Comparison of ENCODE assay signal across 1 cellular context in genomic region chrX:109822861-109823260, GRCh38.
TF ChIP-seq lines count a peak whose summit lies in the region.

No MANE protein-coding gene starts in this region.

TF ChIP-seq in HepG2, 621 proteins besides CTCF, POLR2A, EP300 and RAD21 (continued from another document and continues in another):
- peak; percentile 71 for TF ChIP-seq MNT (IDR thresholded peaks at IDR 0.05)
- no peak for TF ChIP-seq FOXA1 (IDR thresholded peaks at IDR 0.05)
- no peak; the same call in 1 of the 2 replicates for TF ChIP-seq FOXA1 (CRISPR knock-in tag; IDR thresholded peaks at IDR 0.05)
- TF ChIP-seq ZNF670 (CRISPR knock-in tag; IDR thresholded peaks at IDR 0.05; ENCODE audit: borderline replicate concordance): 0 out of 2 replicates have a peak, but pooled peaks have one; percentile 37
- peak; percentile 42; the same call in 1 of the 2 replicates for TF ChIP-seq ZFX (CRISPR knock-in tag; IDR thresholded peaks at IDR 0.05; ENCODE audit: low read depth)
- TF ChIP-seq ZBTB42 (CRISPR knock-in tag; IDR thresholded peaks at IDR 0.05): no peak
- TF ChIP-seq ZNF776 (CRISPR knock-in tag; IDR thresholded peaks at IDR 0.05): no peak
- TF ChIP-seq TCF7 (IDR thresholded peaks at IDR 0.05; ENCODE audit: low read depth): peak; percentile 83
- TF ChIP-seq FOXA3 (CRISPR knock-in tag; IDR thresholded peaks at IDR 0.05): peak; percentile 77
- peak; percentile 23; the same call in 1 of the 2 replicates for TF ChIP-seq RXRB (CRISPR knock-in tag; IDR thresholded peaks at IDR 0.05; ENCODE audit: borderline replicate concordance)
- TF ChIP-seq AGO2 (optimal IDR thresholded peaks at IDR 0.05; ENCODE audit: low read depth, low read length): no peak
- no peak for TF ChIP-seq NR3C1 (CRISPR knock-in tag; IDR thresholded peaks at IDR 0.05)
- TF ChIP-seq SALL1 (CRISPR knock-in tag; IDR thresholded peaks at IDR 0.05): peak; percentile 87
- TF ChIP-seq RNF2 (conservative IDR thresholded peaks at IDR 0.05; ENCODE audit: low read depth): no peak
- TF ChIP-seq SAP130 (CRISPR knock-in tag; IDR thresholded peaks at IDR 0.05; ENCODE audit: low read depth): peak; percentile 53; the same call in 1 of the 2 replicates
- no peak for TF ChIP-seq FOXP1 (IDR thresholded peaks at IDR 0.05)
- TF ChIP-seq FOXP1 (CRISPR knock-in tag; IDR thresholded peaks at IDR 0.05): peak; percentile 58; the same call in 1 of the 2 replicates
- TF ChIP-seq DBP (CRISPR knock-in tag; IDR thresholded peaks at IDR 0.05; ENCODE audit: not compliant biosample characterization): no peak
- no peak for TF ChIP-seq BRD4 (CRISPR knock-in tag; IDR thresholded peaks at IDR 0.05)
- TF ChIP-seq TEAD3 (CRISPR knock-in tag; optimal IDR thresholded peaks at IDR 0.05; ENCODE audit: borderline replicate concordance): peak; percentile 21
- TF ChIP-seq, protein P1, sequence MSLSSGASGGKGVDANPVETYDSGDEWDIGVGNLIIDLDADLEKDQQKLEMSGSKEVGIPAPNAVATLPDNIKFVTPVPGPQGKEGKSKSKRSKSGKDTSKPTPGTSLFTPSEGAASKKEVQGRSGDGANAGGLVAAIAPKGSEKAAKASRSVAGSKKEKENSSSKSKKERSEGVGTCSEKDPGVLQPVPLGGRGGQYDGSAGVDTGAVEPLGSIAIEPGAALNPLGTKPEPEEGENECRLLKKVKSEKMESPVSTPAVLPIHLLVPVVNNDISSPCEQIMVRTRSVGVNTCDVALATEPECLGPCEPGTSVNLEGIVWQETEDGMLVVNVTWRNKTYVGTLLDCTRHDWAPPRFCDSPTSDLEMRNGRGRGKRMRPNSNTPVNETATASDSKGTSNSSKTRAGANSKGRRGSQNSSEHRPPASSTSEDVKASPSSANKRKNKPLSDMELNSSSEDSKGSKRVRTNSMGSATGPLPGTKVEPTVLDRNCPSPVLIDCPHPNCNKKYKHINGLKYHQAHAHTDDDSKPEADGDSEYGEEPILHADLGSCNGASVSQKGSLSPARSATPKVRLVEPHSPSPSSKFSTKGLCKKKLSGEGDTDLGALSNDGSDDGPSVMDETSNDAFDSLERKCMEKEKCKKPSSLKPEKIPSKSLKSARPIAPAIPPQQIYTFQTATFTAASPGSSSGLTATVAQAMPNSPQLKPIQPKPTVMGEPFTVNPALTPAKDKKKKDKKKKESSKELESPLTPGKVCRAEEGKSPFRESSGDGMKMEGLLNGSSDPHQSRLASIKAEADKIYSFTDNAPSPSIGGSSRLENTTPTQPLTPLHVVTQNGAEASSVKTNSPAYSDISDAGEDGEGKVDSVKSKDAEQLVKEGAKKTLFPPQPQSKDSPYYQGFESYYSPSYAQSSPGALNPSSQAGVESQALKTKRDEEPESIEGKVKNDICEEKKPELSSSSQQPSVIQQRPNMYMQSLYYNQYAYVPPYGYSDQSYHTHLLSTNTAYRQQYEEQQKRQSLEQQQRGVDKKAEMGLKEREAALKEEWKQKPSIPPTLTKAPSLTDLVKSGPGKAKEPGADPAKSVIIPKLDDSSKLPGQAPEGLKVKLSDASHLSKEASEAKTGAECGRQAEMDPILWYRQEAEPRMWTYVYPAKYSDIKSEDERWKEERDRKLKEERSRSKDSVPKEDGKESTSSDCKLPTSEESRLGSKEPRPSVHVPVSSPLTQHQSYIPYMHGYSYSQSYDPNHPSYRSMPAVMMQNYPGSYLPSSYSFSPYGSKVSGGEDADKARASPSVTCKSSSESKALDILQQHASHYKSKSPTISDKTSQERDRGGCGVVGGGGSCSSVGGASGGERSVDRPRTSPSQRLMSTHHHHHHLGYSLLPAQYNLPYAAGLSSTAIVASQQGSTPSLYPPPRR (CRISPR knock-in tag; IDR thresholded peaks at IDR 0.05; ENCODE audit: borderline replicate concordance): peak; percentile 66; the same call in 1 of the 2 replicates
- TF ChIP-seq MED8 (CRISPR knock-in tag; IDR thresholded peaks at IDR 0.05; ENCODE audit: insufficient replicate concordance): peak; percentile 50
- no peak for TF ChIP-seq GABPA (IDR thresholded peaks at IDR 0.05; ENCODE audit: low read depth, low read length)
- TF ChIP-seq GABPA (CRISPR knock-in tag; IDR thresholded peaks at IDR 0.05; ENCODE audit: low read depth): peak; percentile 78
- no peak for TF ChIP-seq ZBTB39 (CRISPR knock-in tag; IDR thresholded peaks at IDR 0.05)
- TF ChIP-seq, protein P2, sequence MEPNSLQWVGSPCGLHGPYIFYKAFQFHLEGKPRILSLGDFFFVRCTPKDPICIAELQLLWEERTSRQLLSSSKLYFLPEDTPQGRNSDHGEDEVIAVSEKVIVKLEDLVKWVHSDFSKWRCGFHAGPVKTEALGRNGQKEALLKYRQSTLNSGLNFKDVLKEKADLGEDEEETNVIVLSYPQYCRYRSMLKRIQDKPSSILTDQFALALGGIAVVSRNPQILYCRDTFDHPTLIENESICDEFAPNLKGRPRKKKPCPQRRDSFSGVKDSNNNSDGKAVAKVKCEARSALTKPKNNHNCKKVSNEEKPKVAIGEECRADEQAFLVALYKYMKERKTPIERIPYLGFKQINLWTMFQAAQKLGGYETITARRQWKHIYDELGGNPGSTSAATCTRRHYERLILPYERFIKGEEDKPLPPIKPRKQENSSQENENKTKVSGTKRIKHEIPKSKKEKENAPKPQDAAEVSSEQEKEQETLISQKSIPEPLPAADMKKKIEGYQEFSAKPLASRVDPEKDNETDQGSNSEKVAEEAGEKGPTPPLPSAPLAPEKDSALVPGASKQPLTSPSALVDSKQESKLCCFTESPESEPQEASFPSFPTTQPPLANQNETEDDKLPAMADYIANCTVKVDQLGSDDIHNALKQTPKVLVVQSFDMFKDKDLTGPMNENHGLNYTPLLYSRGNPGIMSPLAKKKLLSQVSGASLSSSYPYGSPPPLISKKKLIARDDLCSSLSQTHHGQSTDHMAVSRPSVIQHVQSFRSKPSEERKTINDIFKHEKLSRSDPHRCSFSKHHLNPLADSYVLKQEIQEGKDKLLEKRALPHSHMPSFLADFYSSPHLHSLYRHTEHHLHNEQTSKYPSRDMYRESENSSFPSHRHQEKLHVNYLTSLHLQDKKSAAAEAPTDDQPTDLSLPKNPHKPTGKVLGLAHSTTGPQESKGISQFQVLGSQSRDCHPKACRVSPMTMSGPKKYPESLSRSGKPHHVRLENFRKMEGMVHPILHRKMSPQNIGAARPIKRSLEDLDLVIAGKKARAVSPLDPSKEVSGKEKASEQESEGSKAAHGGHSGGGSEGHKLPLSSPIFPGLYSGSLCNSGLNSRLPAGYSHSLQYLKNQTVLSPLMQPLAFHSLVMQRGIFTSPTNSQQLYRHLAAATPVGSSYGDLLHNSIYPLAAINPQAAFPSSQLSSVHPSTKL (CRISPR knock-in tag; IDR thresholded peaks at IDR 0.05): peak; percentile 82
- TF ChIP-seq ZNF724P (CRISPR knock-in tag; IDR thresholded peaks at IDR 0.05; ENCODE audit: borderline replicate concordance): no peak
- peak; percentile 90 for TF ChIP-seq ISL2 (CRISPR knock-in tag; IDR thresholded peaks at IDR 0.05)
- TF ChIP-seq EZH2 (conservative IDR thresholded peaks at IDR 0.05; ENCODE audit: low read depth, low read length): no peak
- TF ChIP-seq, protein P3, sequence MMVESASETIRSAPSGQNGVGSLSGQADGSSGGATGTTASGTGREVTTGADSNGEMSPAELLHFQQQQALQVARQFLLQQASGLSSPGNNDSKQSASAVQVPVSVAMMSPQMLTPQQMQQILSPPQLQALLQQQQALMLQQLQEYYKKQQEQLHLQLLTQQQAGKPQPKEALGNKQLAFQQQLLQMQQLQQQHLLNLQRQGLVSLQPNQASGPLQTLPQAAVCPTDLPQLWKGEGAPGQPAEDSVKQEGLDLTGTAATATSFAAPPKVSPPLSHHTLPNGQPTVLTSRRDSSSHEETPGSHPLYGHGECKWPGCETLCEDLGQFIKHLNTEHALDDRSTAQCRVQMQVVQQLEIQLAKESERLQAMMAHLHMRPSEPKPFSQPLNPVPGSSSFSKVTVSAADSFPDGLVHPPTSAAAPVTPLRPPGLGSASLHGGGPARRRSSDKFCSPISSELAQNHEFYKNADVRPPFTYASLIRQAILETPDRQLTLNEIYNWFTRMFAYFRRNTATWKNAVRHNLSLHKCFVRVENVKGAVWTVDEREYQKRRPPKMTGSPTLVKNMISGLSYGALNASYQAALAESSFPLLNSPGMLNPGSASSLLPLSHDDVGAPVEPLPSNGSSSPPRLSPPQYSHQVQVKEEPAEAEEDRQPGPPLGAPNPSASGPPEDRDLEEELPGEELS (CRISPR knock-in tag; IDR thresholded peaks at IDR 0.05): peak; percentile 86
- TF ChIP-seq MAFF (IDR thresholded peaks at IDR 0.05; ENCODE audit: low read depth, low read length): 0 out of 2 replicates have a peak, but pooled peaks have one; percentile 21
- TF ChIP-seq, protein P4, sequence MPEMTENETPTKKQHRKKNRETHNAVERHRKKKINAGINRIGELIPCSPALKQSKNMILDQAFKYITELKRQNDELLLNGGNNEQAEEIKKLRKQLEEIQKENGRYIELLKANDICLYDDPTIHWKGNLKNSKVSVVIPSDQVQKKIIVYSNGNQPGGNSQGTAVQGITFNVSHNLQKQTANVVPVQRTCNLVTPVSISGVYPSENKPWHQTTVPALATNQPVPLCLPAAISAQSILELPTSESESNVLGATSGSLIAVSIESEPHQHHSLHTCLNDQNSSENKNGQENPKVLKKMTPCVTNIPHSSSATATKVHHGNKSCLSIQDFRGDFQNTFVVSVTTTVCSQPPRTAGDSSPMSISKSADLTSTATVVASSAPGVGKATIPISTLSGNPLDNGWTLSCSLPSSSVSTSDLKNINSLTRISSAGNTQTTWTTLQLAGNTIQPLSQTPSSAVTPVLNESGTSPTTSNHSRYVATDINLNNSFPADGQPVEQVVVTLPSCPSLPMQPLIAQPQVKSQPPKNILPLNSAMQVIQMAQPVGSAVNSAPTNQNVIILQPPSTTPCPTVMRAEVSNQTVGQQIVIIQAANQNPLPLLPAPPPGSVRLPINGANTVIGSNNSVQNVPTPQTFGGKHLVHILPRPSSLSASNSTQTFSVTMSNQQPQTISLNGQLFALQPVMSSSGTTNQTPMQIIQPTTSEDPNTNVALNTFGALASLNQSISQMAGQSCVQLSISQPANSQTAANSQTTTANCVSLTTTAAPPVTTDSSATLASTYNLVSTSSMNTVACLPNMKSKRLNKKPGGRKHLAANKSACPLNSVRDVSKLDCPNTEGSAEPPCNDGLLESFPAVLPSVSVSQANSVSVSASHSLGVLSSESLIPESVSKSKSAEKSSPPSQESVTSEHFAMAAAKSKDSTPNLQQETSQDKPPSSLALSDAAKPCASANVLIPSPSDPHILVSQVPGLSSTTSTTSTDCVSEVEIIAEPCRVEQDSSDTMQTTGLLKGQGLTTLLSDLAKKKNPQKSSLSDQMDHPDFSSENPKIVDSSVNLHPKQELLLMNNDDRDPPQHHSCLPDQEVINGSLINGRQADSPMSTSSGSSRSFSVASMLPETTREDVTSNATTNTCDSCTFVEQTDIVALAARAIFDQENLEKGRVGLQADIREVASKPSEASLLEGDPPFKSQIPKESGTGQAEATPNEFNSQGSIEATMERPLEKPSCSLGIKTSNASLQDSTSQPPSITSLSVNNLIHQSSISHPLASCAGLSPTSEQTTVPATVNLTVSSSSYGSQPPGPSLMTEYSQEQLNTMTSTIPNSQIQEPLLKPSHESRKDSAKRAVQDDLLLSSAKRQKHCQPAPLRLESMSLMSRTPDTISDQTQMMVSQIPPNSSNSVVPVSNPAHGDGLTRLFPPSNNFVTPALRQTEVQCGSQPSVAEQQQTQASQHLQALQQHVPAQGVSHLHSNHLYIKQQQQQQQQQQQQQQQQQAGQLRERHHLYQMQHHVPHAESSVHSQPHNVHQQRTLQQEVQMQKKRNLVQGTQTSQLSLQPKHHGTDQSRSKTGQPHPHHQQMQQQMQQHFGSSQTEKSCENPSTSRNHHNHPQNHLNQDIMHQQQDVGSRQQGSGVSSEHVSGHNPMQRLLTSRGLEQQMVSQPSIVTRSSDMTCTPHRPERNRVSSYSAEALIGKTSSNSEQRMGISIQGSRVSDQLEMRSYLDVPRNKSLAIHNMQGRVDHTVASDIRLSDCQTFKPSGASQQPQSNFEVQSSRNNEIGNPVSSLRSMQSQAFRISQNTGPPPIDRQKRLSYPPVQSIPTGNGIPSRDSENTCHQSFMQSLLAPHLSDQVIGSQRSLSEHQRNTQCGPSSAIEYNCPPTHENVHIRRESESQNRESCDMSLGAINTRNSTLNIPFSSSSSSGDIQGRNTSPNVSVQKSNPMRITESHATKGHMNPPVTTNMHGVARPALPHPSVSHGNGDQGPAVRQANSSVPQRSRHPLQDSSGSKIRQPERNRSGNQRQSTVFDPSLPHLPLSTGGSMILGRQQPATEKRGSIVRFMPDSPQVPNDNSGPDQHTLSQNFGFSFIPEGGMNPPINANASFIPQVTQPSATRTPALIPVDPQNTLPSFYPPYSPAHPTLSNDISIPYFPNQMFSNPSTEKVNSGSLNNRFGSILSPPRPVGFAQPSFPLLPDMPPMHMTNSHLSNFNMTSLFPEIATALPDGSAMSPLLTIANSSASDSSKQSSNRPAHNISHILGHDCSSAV (CRISPR knock-in tag; IDR thresholded peaks at IDR 0.05; ENCODE audit: borderline replicate concordance): no peak
- TF ChIP-seq NCOA2 (CRISPR knock-in tag; IDR thresholded peaks at IDR 0.05): peak; percentile 77
